In genomic region chr10:91975438-91975837, GRCh38 we compare ENCODE assay signal across 20 cellular contexts. TPM values are rescaled to one million over a fixed set of nuclear protein-coding genes. Genes with fewer than 3 reads are reported as not detected.
DNase-seq lines count a peak whose midpoint lies in the region; ATAC-seq, FAIRE-seq and TF ChIP-seq lines count a peak whose summit lies in the region.
"Had no signal": no experiment of that assay in that cellular context is flagged by ENCODE, and none has a peak within 500 bp of the region (broad histone marks: within the 10 kb centered on the region; RNA-seq: fewer than 3 reads in every experiment).

No MANE protein-coding gene starts in this region.

- no peak overlapping the region for H3K27ac ChIP-seq in small intestine (ENCODE audit: low read depth in 1 of 2, low read length in 1 of 2)
- H3K27ac ChIP-seq: C4-2B, psoas muscle, suprapubic skin had no signal

- no peak for DNase-seq in activated T-cell treated with anti-CD3 and anti-CD28 coated beads, Interleukin-2, amount 50 U/mL, for 4 hours
- DNase-seq in activated T-cell treated with anti-CD3 and anti-CD28 coated beads for 4 hours, result no peak
- DNase-seq in H54 (ENCODE audit: insufficient read length, low spot score), result no peak
- no peak for DNase-seq in activated naive CD8-positive, alpha-beta T cell treated with anti-CD3 and anti-CD28 coated beads for 36 hours
- DNase-seq in stimulated activated effector memory CD8-positive, alpha-beta T cell treated with anti-CD3 and anti-CD28 coated beads, Interleukin-12 subunit alpha, Interleukin-12 subunit beta, amount 100 ng/mL, for 72 hours (ENCODE audit: low spot score in 2 of 2), result no peak
- DNase-seq in small intestine, result no peak
- DNase-seq in Kasumi-1 (lab: John Stamatoyannopoulos, UW), result no peak
- DNase-seq: activated CD8-positive, alpha-beta memory T cell treated with anti-CD3 and anti-CD28 coated beads, Interleukin-2, amount 50 U/mL, for 4 hours; activated naive CD8-positive, alpha-beta T cell treated with anti-CD3 and anti-CD28 coated beads, Interleukin-2, amount 10 ng/mL, durations not matched to agents 7 days and 5 days; NCI-H1048; NCI-H187; NCI-H526; psoas muscle had no signal

- FAIRE-seq in H54 (lab: Jason Lieb, UNC) (peak; percentile 97), small intestine (lab: Jason Lieb, UNC) (no peak)
- FAIRE-seq: GM12878, HepG2 had no signal

- ATAC-seq in activated T-cell treated with anti-CD3 and anti-CD28 coated beads, Interleukin-2, amount 50 U/mL, for 4 hours, result peak; percentile 60 to 71
- no peak for ATAC-seq in stimulated activated effector memory CD8-positive, alpha-beta T cell treated with anti-CD3 and anti-CD28 coated beads, Interleukin-12 subunit alpha, Interleukin-12 subunit beta, amount 100 ng/mL, for 72 hours
- no peak for ATAC-seq in HG03378 (IDR thresholded peaks at IDR 0.05; ENCODE audit: unreplicated experiment)
- ATAC-seq: HCT116, HepG2, psoas muscle had no signal

- no peak for TF ChIP-seq POLR2A in H54 (IDR thresholded peaks at IDR 0.05; ENCODE audit: low read depth, low read length)

- H3K9me3 Mint-ChIP-seq in activated T-cell treated with anti-CD3 and anti-CD28 coated beads, Interleukin-2, amount 50 U/mL, for 4 hours, result no peaks in the 10 kb centered on the region
- no peaks in the 10 kb centered on the region for H3K9me3 Mint-ChIP-seq in activated naive CD8-positive, alpha-beta T cell treated with anti-CD3 and anti-CD28 coated beads for 36 hours
- no peaks in the 10 kb centered on the region for H3K9me3 Mint-ChIP-seq in stimulated activated effector memory CD8-positive, alpha-beta T cell treated with anti-CD3 and anti-CD28 coated beads, Interleukin-12 subunit alpha, Interleukin-12 subunit beta, amount 100 ng/mL, for 72 hours
- H3K9me3 Mint-ChIP-seq: activated naive CD8-positive, alpha-beta T cell treated with anti-CD3 and anti-CD28 coated beads, Interleukin-2, amount 10 ng/mL, durations not matched to agents 7 days and 5 days; central memory CD8-positive, alpha-beta T cell had no signal

- no peak overlapping the region for H3K4me3 ChIP-seq in small intestine (ENCODE audit: low read depth in 1 of 2, low read length in 2 of 2)
- H3K4me3 ChIP-seq: GM12878, psoas muscle, suprapubic skin had no signal

- no peaks in the 10 kb centered on the region for H3K27me3 Mint-ChIP-seq in activated T-cell treated with anti-CD3 and anti-CD28 coated beads, Interleukin-2, amount 50 U/mL, for 4 hours (ENCODE audit: low read depth)
- no peaks in the 10 kb centered on the region for H3K27me3 Mint-ChIP-seq in activated naive CD8-positive, alpha-beta T cell treated with anti-CD3 and anti-CD28 coated beads for 36 hours
- H3K27me3 Mint-ChIP-seq: activated naive CD8-positive, alpha-beta T cell treated with anti-CD3 and anti-CD28 coated beads, Interleukin-2, amount 10 ng/mL, durations not matched to agents 7 days and 5 days; central memory CD8-positive, alpha-beta T cell had no signal

- H3K27me3 ChIP-seq in small intestine (ENCODE audit: control insufficient read depth in 2 of 2, insufficient read depth in 2 of 2, low read length in 2 of 2), result no peaks in the 10 kb centered on the region
- H3K27me3 ChIP-seq: suprapubic skin had no signal

- H3K4me3 Mint-ChIP-seq in activated T-cell treated with anti-CD3 and anti-CD28 coated beads, Interleukin-2, amount 50 U/mL, for 4 hours, result no peak overlapping the region
- peak overlapping the region; percentile 53 for H3K4me3 Mint-ChIP-seq in activated naive CD8-positive, alpha-beta T cell treated with anti-CD3 and anti-CD28 coated beads for 36 hours
- no peak overlapping the region for H3K4me3 Mint-ChIP-seq in stimulated activated effector memory CD8-positive, alpha-beta T cell treated with anti-CD3 and anti-CD28 coated beads, Interleukin-12 subunit alpha, Interleukin-12 subunit beta, amount 100 ng/mL, for 72 hours
- H3K4me3 Mint-ChIP-seq: activated naive CD8-positive, alpha-beta T cell treated with anti-CD3 and anti-CD28 coated beads, Interleukin-2, amount 10 ng/mL, durations not matched to agents 7 days and 5 days; central memory CD8-positive, alpha-beta T cell had no signal

- H3K36me3 ChIP-seq in small intestine (ENCODE audit: control insufficient read depth in 2 of 2, insufficient read depth in 2 of 2, low read length in 2 of 2), result peaks cover 2 to 5% of the 10 kb centered on the region in 2 donors

- WGBS in small intestine, 3 donors, result 94 to 100% (median 96%) methylated on average over 1 of the region's 1 CpG

- H3K9me3 ChIP-seq in small intestine (ENCODE audit: control insufficient read depth, low read depth), result no peaks in the 10 kb centered on the region
- H3K9me3 ChIP-seq: psoas muscle, suprapubic skin had no signal

- H3K4me1 Mint-ChIP-seq in activated T-cell treated with anti-CD3 and anti-CD28 coated beads, Interleukin-2, amount 50 U/mL, for 4 hours (ENCODE audit: low read depth), result peaks cover 26% of the 10 kb centered on the region
- H3K4me1 Mint-ChIP-seq in activated naive CD8-positive, alpha-beta T cell treated with anti-CD3 and anti-CD28 coated beads for 36 hours, result peaks cover 41% of the 10 kb centered on the region
- H3K4me1 Mint-ChIP-seq in stimulated activated effector memory CD8-positive, alpha-beta T cell treated with anti-CD3 and anti-CD28 coated beads, Interleukin-12 subunit alpha, Interleukin-12 subunit beta, amount 100 ng/mL, for 72 hours, result peaks cover 23% of the 10 kb centered on the region

- H3K36me3 Mint-ChIP-seq in activated T-cell treated with anti-CD3 and anti-CD28 coated beads, Interleukin-2, amount 50 U/mL, for 4 hours (ENCODE audit: insufficient read depth), result peaks cover 45% of the 10 kb centered on the region
- peaks cover 71% of the 10 kb centered on the region for H3K36me3 Mint-ChIP-seq in activated naive CD8-positive, alpha-beta T cell treated with anti-CD3 and anti-CD28 coated beads for 36 hours
- peaks cover 84% of the 10 kb centered on the region for H3K36me3 Mint-ChIP-seq in stimulated activated effector memory CD8-positive, alpha-beta T cell treated with anti-CD3 and anti-CD28 coated beads, Interleukin-12 subunit alpha, Interleukin-12 subunit beta, amount 100 ng/mL, for 72 hours

- H3K27ac Mint-ChIP-seq in activated naive CD8-positive, alpha-beta T cell treated with anti-CD3 and anti-CD28 coated beads for 36 hours, result peak overlapping the region; percentile 93
- peak overlapping the region; percentile 73 for H3K27ac Mint-ChIP-seq in stimulated activated effector memory CD8-positive, alpha-beta T cell treated with anti-CD3 and anti-CD28 coated beads, Interleukin-12 subunit alpha, Interleukin-12 subunit beta, amount 100 ng/mL, for 72 hours
- H3K27ac Mint-ChIP-seq: activated naive CD8-positive, alpha-beta T cell treated with anti-CD3 and anti-CD28 coated beads, Interleukin-2, amount 10 ng/mL, durations not matched to agents 7 days and 5 days had no signal

- H3K4me1 ChIP-seq in small intestine (ENCODE audit: control insufficient read depth in 2 of 2, insufficient read depth in 1 of 2, low read depth in 1 of 2, low read length in 1 of 2), result no peaks in the 10 kb centered on the region
- H3K4me1 ChIP-seq: psoas muscle, suprapubic skin had no signal

RNA-seq across cellular contexts. Expression of gene BTAF1, which starts 51.9 kb away (rescaled TPM):
- 10 to 100 TPM; 44.5 to 49.5 (median 46.3) TPM for total RNA-seq in activated T-cell treated with anti-CD3 and anti-CD28 coated beads, Interleukin-2, amount 50 U/mL, for 4 hours
- total RNA-seq in activated naive CD8-positive, alpha-beta T cell treated with anti-CD3 and anti-CD28 coated beads for 36 hours, result 10 to 100 TPM; 53.9 to 58.6 TPM
- 1 to 10 TPM; 4.6 to 6.1 (median 6.0) TPM for polyA plus RNA-seq in small intestine

Comparison
In these comparisons a context has a peak if more than half of its experiments do, and no peak if none do; other contexts are left out.
1. ATAC-seq: peak in activated T-cell treated with anti-CD3 and anti-CD28 coated beads, Interleukin-2, amount 50 U/mL, for 4 hours (2 of 2); none in stimulated activated effector memory CD8-positive, alpha-beta T cell treated with anti-CD3 and anti-CD28 coated beads, Interleukin-12 subunit alpha, Interleukin-12 subunit beta, amount 100 ng/mL, for 72 hours (single experiment) and HG03378 (single experiment).